In the genomic region with DNA sequence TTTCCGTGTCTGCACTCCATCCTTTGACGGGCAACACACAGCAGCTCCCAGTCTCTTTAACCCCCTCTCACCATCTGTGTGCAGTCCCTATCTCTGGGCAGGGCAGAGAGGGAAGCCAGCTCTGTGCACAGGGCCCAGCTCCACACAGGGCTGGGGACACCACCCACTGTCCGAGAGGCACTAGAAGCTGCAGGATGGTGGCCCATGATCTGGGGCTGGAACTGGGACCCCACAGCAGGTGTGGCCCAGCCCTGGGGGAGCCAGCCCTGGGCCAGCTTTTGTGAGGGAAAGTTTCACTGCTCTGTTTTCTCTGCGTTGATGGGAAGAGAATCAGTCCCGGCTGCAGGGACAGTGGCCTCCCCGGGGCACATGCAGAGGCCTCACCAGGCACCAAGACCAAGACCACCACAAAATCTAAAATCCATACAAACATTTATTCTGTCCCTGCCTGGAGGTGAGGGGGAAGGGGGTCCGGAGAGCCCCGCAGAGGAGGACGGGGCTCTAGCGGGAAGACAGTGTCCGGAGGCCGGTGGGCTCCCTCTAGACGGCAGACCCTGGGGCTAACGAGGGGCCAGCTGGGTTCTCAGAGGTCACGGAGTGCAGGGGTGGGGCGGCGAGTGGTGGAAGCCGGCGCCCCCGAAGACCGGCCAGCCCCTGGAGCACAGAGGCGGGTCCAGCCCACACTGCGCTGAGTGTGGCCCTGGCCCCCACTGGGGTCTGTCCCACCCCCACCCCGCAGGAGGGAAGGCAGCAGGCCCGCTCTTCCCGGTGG, we compare ENCODE assay signal across 22 cellular contexts. TPM values are rescaled to one million over a fixed set of nuclear protein-coding genes. Genes with fewer than 3 reads are reported as not detected.
DNase-seq lines count a peak whose midpoint lies in the region; ATAC-seq, FAIRE-seq and TF ChIP-seq lines count a peak whose summit lies in the region.
"Had no signal": no experiment of that assay in that cellular context is flagged by ENCODE, and none has a peak within 500 bp of the region (broad histone marks: within the 10 kb centered on the region; RNA-seq: fewer than 3 reads in every experiment).

No MANE protein-coding gene starts in this region.

- H3K36me3 ChIP-seq in HEK293 (ENCODE audit: control insufficient read depth in 2 of 2, insufficient read depth in 1 of 2, low read length in 2 of 2) (peaks cover 0 to 50% of the 10 kb centered on the region in 2 experiments; a peak in 1 of 3 replicates), K562 (ENCODE audit: control insufficient read depth, insufficient read depth, low read length) (peaks cover 50% of the 10 kb centered on the region; the same call in 1 of the 3 replicates), uterus (no peaks in the 10 kb centered on the region)

- H2AFZ ChIP-seq in K562 (ENCODE audit: low read depth, low read length) = no peak overlapping the region

- ATAC-seq in left ventricle myocardium superior = no peak
- ATAC-seq in right cardiac atrium = no peak
- ATAC-seq in K562 = no peak
- no peak for ATAC-seq in HG02840 (IDR thresholded peaks at IDR 0.05; ENCODE audit: low FRiP score, unreplicated experiment)
- ATAC-seq: A549 had no signal

- no peak for FAIRE-seq in K562 (lab: Jason Lieb, UNC)
- FAIRE-seq: A549, GM12891, GM19239 had no signal

- H3K4me3 ChIP-seq in right cardiac atrium (ENCODE audit: low read length) (no peak overlapping the region), HEK293 (ENCODE audit: low read depth, low read length) (no peak overlapping the region), K562 (no peak overlapping the region), uterus (no peak overlapping the region)
- H3K4me3 ChIP-seq: A549 had no signal

- H3K9ac ChIP-seq in K562 (ENCODE audit: insufficient read depth in 1 of 2, low read depth in 2 of 2, low read length in 2 of 2) = peak overlapping the region in 1 of 2 experiments; percentile 48; a peak in 1 of 4 replicates

- POLR2A ChIA-PET in HEK293 (lab: Yijun Ruan, JAX) (interaction anchor here (1.9 kb wide), 1 partner anchor 11 kb away, joined by 7 read pairs; no protein-coding TSS in a partner anchor), K562 (lab: Yijun Ruan, JAX) (interaction anchor here (0.7 to 0.9 kb wide), 2 partner anchors 12 to 17 kb away, joined by 3 to 4 read pairs; no protein-coding TSS in a partner anchor)

- no TSS peak for BruUV-seq in K562 (replicated peaks; lab: Mats Ljungman, UMichigan)

- no peak overlapping the region for H3K4me2 ChIP-seq in K562 (ENCODE audit: insufficient read depth, low read length)
- H3K4me2 ChIP-seq: A549 had no signal

- in situ Hi-C loops in K562 (cut with MboI) = no loop called here

- peaks cover 5% of the 10 kb centered on the region; the same call in 1 of the 3 replicates for H3K79me2 ChIP-seq in K562 (ENCODE audit: control insufficient read depth, insufficient read depth, low read length)

- TF ChIP-seq CTCF in HEK293 (tag by site-specific recombination; IDR thresholded peaks at IDR 0.05) (no peak), K562 (IDR thresholded peaks at IDR 0.05 in 2 of 3, conservative IDR thresholded peaks at IDR 0.05 in 1 of 3; ENCODE audit: insufficient read depth in 2 of 3, low read depth in 1 of 3, low read length in 3 of 3) (no peak), uterus (IDR thresholded peaks at IDR 0.05) (no peak)

- TF ChIP-seq EP300 in K562 (IDR thresholded peaks at IDR 0.05; ENCODE audit: low read length) = no peak

- DNase-seq in left ventricle myocardium superior (peak; percentile 17), right cardiac atrium (no peak), K562 (ENCODE audit: extremely low read depth in 1 of 4, low spot score in 3 of 4) (no peak), uterus (no peak), NCI-H1048 (lab: John Stamatoyannopoulos, UW) (no peak)
- DNase-seq: BE2C; CD4-positive, alpha-beta T cell; COR-L47; GOT3; HCEC 1CT; MV-4-11; NCI-H1694; NCI-H2081; NCI-H2171 treated with DMSO at 0.1 percent for 48 hours; NCI-H524 treated with DMSO at 0.1 percent for 48 hours; NCI-H82; Right ventricle myocardium superior had no signal

- H3K9me3 ChIP-seq in right cardiac atrium (ENCODE audit: control insufficient read depth, low read length) (no peaks in the 10 kb centered on the region), HEK293 (ENCODE audit: control insufficient read depth, insufficient read depth, low read depth, low read length) (no peaks in the 10 kb centered on the region), K562 (replicated peaks; ENCODE audit: control insufficient read depth, insufficient read depth, low read depth, low read length) (no peaks in the 10 kb centered on the region; the same call in 1 of the 2 replicates), uterus (no peaks in the 10 kb centered on the region)
- H3K9me3 ChIP-seq: A549, BE2C had no signal

- intact Hi-C loops in left ventricle myocardium superior (cut with micrococcal nuclease) (no loop called here), right cardiac atrium (cut with DNase I) (no loop called here), K562 (cut with micrococcal nuclease) (no loop called here), uterus (cut with DNase I; ENCODE audit: low total_unique reads) (no loop called here)

- H3K4me1 ChIP-seq in right cardiac atrium (ENCODE audit: control insufficient read depth, insufficient read depth, low read length) (peaks cover 3% of the 10 kb centered on the region), HEK293 (ENCODE audit: control insufficient read depth, insufficient read depth, low read length) (no peaks in the 10 kb centered on the region), K562 (replicated peaks in 1 of 2; ENCODE audit: control insufficient read depth in 2 of 2, insufficient read depth in 2 of 2, low read length in 2 of 2) (peaks cover 8 to 59% of the 10 kb centered on the region in 2 experiments; a peak in 3 of 5 replicates), uterus (peaks cover 0 to 16% of the 10 kb centered on the region in 2 donors)
- H3K4me1 ChIP-seq: BE2C had no signal

- H3K27me3 ChIP-seq in right cardiac atrium (ENCODE audit: control insufficient read depth, insufficient read depth) (no peaks in the 10 kb centered on the region), K562 (ENCODE audit: control insufficient read depth in 2 of 2, insufficient read depth in 2 of 2, low read length in 2 of 2) (no peaks in the 10 kb centered on the region), uterus (no peaks in the 10 kb centered on the region)
- H3K27me3 ChIP-seq: BE2C had no signal

- no peaks in the 10 kb centered on the region for H3K9me1 ChIP-seq in K562 (ENCODE audit: control insufficient read depth, insufficient read depth, low read length)

- TF ChIP-seq POLR2A in K562 (conservative IDR thresholded peaks at IDR 0.05) (0 out of 2 replicates have a peak, but pooled peaks have one; percentile 31), uterus (IDR thresholded peaks at IDR 0.05) (no peak)

- no peaks in the 10 kb centered on the region for H4K20me1 ChIP-seq in K562 (replicated peaks; ENCODE audit: control insufficient read depth, insufficient read depth, low read length)

- 81% methylated on average over 26 of the region's 26 CpGs for WGBS in right cardiac atrium
- 86% methylated on average over 18 of the region's 26 CpGs for WGBS in K562 (ENCODE audit: insufficient coverage, low coverage, missing lambda C conversion rate)

- H3K27ac ChIP-seq in right cardiac atrium (ENCODE audit: low read length) = no peak overlapping the region
- no peak overlapping the region for H3K27ac ChIP-seq in HEK293 (ENCODE audit: extremely low read depth, low read depth, low read length)
- H3K27ac ChIP-seq in K562 (ENCODE audit: extremely low read depth, low read depth, low read length) = no peak overlapping the region
- no peak overlapping the region for H3K27ac ChIP-seq in uterus
- H3K27ac ChIP-seq: A549 had no signal

- no peak for TF ChIP-seq RAD21 in K562 (CRISPR knock-in tag; conservative IDR thresholded peaks at IDR 0.05 in 1 of 2, IDR thresholded peaks at IDR 0.05 in 1 of 2)

- CTCF ChIA-PET in HEK293 (lab: Yijun Ruan, JAX) (interaction anchor here (1.4 to 2.7 kb wide), 3 partner anchors 11 to 142 kb away, joined by 6 to 17 read pairs (median 15); no protein-coding TSS in a partner anchor), K562 (lab: Yijun Ruan, JAX; ENCODE audit: low intra/inter-chr PET ratio) (no interaction called here)

RNA-seq across cellular contexts. Expression of a gene that starts 2.9 kb away (rescaled TPM):
- 0.89 TPM for total RNA-seq in left ventricle myocardium superior
- 1 to 10 TPM in 3 of 4 donors, under 1 TPM in 1; 0.53 to 1.9 (median 1.5) TPM for total RNA-seq in right cardiac atrium
- 0.97 TPM for polyA plus RNA-seq in right cardiac atrium
- total RNA-seq in K562 (2011; cell fraction: chromatin; rRNA removed; ENCODE audit: low replicate concordance) = 40.7 and 89.4 TPM in 2 replicates
- 37.1 and 44.7 TPM in 2 replicates for total RNA-seq in K562 (2011; cell fraction: nucleolus; rRNA removed)
- 35.0 and 38.7 TPM in 2 replicates for total RNA-seq in K562 (2011; cell fraction: nucleoplasm; rRNA removed)
- total RNA-seq in K562 (2014; rRNA removed) = 3.2 and 5.0 TPM in 2 replicates
- 3.2 and 3.6 TPM in 2 replicates for total RNA-seq in K562 (2014; rRNA removed; fragmentation: Illumina TruSeq; extraction: Trizol)
- 3.8 and 4.3 TPM in 2 replicates for total RNA-seq in K562 (2015; rRNA removed; fragmentation: Illumina TruSeq; extraction: Trizol)
- 12.3 and 13.2 TPM in 2 replicates for total RNA-seq in K562 (2021)
- 8.3 and 13.2 TPM in 2 replicates for polyA plus RNA-seq in K562 (2011; rRNA removed)
- 12.0 and 13.1 TPM in 2 replicates for polyA plus RNA-seq in K562 (2011; cell fraction: cytosol; rRNA removed)
- polyA plus RNA-seq in K562 (2011; cell fraction: nucleus; rRNA removed) = 36.1 and 44.4 TPM in 2 replicates
- 5.6 and 7.6 TPM in 2 replicates for polyA plus RNA-seq in K562 (2012)
- 6.0 and 6.4 TPM in 2 replicates for polyA plus RNA-seq in K562 (2014; fragmentation: Illumina TruSeq; extraction: Trizol)
- 1 to 10 TPM; 1.2 to 2.2 TPM for polyA plus RNA-seq in K562 (2014; fragmentation: Nextera tagmentation; extraction: Ambion mirVana)
- polyA plus RNA-seq in K562 (2014; rRNA removed) = 10.1 and 11.9 TPM in 2 replicates
- 9.7 and 10.4 TPM in 2 replicates for polyA minus RNA-seq in K562 (2011; rRNA and poly(A)+ RNA removed)
- polyA minus RNA-seq in K562 (2011; cell fraction: cytosol; rRNA and poly(A)+ RNA removed) = 7.3 and 10.2 TPM in 2 replicates
- 5.4 and 7.0 TPM in 2 replicates for polyA minus RNA-seq in K562 (2011; cell fraction: nucleus; rRNA and poly(A)+ RNA removed)
- 1 to 10 TPM in 3 of 4 donors, not detected in 1; 1.0 to 3.3 (median 1.7) TPM for total RNA-seq in uterus

RNA-seq across cellular contexts. Expression of a gene that starts 33.3 kb away (rescaled TPM):
- total RNA-seq in left ventricle myocardium superior = 16.0 TPM
- 10 to 100 TPM; 12.8 to 22.1 (median 17.4) TPM for total RNA-seq in right cardiac atrium
- 15.3 TPM for polyA plus RNA-seq in right cardiac atrium
- 46.7 and 163 TPM in 2 replicates for total RNA-seq in K562 (2011; cell fraction: chromatin; rRNA removed; ENCODE audit: low replicate concordance)
- 112 and 114 TPM in 2 replicates for total RNA-seq in K562 (2011; cell fraction: nucleolus; rRNA removed)
- 55.0 and 57.6 TPM in 2 replicates for total RNA-seq in K562 (2011; cell fraction: nucleoplasm; rRNA removed)
- 15.8 and 21.9 TPM in 2 replicates for total RNA-seq in K562 (2014; rRNA removed)
- total RNA-seq in K562 (2014; rRNA removed; fragmentation: Illumina TruSeq; extraction: Trizol) = 3.5 and 4.5 TPM in 2 replicates
- 15.8 and 20.8 TPM in 2 replicates for total RNA-seq in K562 (2015; rRNA removed; fragmentation: Illumina TruSeq; extraction: Trizol)
- total RNA-seq in K562 (2021) = 52.4 and 63.3 TPM in 2 replicates
- polyA plus RNA-seq in K562 (2011; rRNA removed) = 14.6 and 21.5 TPM in 2 replicates
- polyA plus RNA-seq in K562 (2011; cell fraction: cytosol; rRNA removed) = 17.4 and 27.3 TPM in 2 replicates
- polyA plus RNA-seq in K562 (2011; cell fraction: nucleus; rRNA removed) = 56.5 and 100 TPM in 2 replicates
- 37.1 and 39.8 TPM in 2 replicates for polyA plus RNA-seq in K562 (2012)
- polyA plus RNA-seq in K562 (2014; fragmentation: Illumina TruSeq; extraction: Trizol) = 16.7 and 40.7 TPM in 2 replicates
- under 1 TPM; 0.04 to 0.29 TPM for polyA plus RNA-seq in K562 (2014; fragmentation: Nextera tagmentation; extraction: Ambion mirVana)
- polyA plus RNA-seq in K562 (2014; rRNA removed) = 31.0 and 50.1 TPM in 2 replicates
- polyA minus RNA-seq in K562 (2011; rRNA and poly(A)+ RNA removed) = 7.4 and 11.2 TPM in 2 replicates
- polyA minus RNA-seq in K562 (2011; cell fraction: cytosol; rRNA and poly(A)+ RNA removed) = 23.8 and 34.7 TPM in 2 replicates
- 19.5 and 21.3 TPM in 2 replicates for polyA minus RNA-seq in K562 (2011; cell fraction: nucleus; rRNA and poly(A)+ RNA removed)
- total RNA-seq in uterus = 10 to 100 TPM in 2 of 4 donors, 1 to 10 TPM in 2; 1.5 to 67.4 (median 25.1) TPM

RNA-seq across cellular contexts. Expression of a gene that starts 48.4 kb away (rescaled TPM):
- total RNA-seq in left ventricle myocardium superior (9.8 TPM), right cardiac atrium (10 to 100 TPM in 1 of 4 donors, 1 to 10 TPM in 3; 6.4 to 11.1 (median 7.3) TPM), K562 (2014; rRNA removed) (15.5 and 22.0 TPM in 2 replicates), K562 (2014; rRNA removed; fragmentation: Illumina TruSeq; extraction: Trizol) (3.4 and 3.8 TPM in 2 replicates), K562 (2015; rRNA removed; fragmentation: Illumina TruSeq; extraction: Trizol) (7.9 and 9.4 TPM in 2 replicates), K562 (2021) (59.1 and 60.4 TPM in 2 replicates), uterus (10 to 100 TPM in 1 of 4 donors, 1 to 10 TPM in 1, under 1 TPM in 1, not detected in 1; 0.26 to 17.7 (median 3.9) TPM)
- polyA plus RNA-seq in right cardiac atrium (4.5 TPM), K562 (2011; rRNA removed) (3.7 and 4.8 TPM in 2 replicates), K562 (2014; fragmentation: Illumina TruSeq; extraction: Trizol) (6.8 and 13.1 TPM in 2 replicates), K562 (2014; fragmentation: Nextera tagmentation; extraction: Ambion mirVana) (under 1 TPM; 0.04 to 0.10 TPM), K562 (2014; rRNA removed) (15.4 and 27.5 TPM in 2 replicates)
- total RNA-seq in K562 (2011; cell fraction: chromatin; rRNA removed; ENCODE audit: low replicate concordance) = 5.8 and 14.0 TPM in 2 replicates
- 11.7 and 16.7 TPM in 2 replicates for total RNA-seq in K562 (2011; cell fraction: nucleolus; rRNA removed)
- 6.4 and 7.5 TPM in 2 replicates for total RNA-seq in K562 (2011; cell fraction: nucleoplasm; rRNA removed)
- polyA plus RNA-seq in K562 (2011; cell fraction: cytosol; rRNA removed) = 7.1 and 44.8 TPM in 2 replicates
- polyA plus RNA-seq in K562 (2011; cell fraction: nucleus; rRNA removed) = 14.2 and 29.1 TPM in 2 replicates
- polyA plus RNA-seq in K562 (2012) = 20.8 and 23.7 TPM in 2 replicates
- polyA minus RNA-seq in K562 (2011; rRNA and poly(A)+ RNA removed) = 1.0 and 1.3 TPM in 2 replicates
- 15.0 and 25.4 TPM in 2 replicates for polyA minus RNA-seq in K562 (2011; cell fraction: cytosol; rRNA and poly(A)+ RNA removed)
- polyA minus RNA-seq in K562 (2011; cell fraction: nucleus; rRNA and poly(A)+ RNA removed) = 5.8 and 6.6 TPM in 2 replicates
